Comparison of ENCODE assay signal across 7 cellular contexts in genomic region chrY:17907351-17907750, GRCh38. TPM values are rescaled to one million over a fixed set of nuclear protein-coding genes. Genes with fewer than 3 reads are reported as not detected.
"Had no signal": no experiment of that assay in that cellular context is flagged by ENCODE, and none has a peak within 500 bp of the region (broad histone marks: within the 10 kb centered on the region; RNA-seq: fewer than 3 reads in every experiment).

No MANE protein-coding gene starts in this region.

RNA-seq across cellular contexts. Expression of gene CDY2B, which starts 27.3 kb away (rescaled TPM):
- total RNA-seq: GM23248, GM23338, H1, H4, H7, H9, HFFc6 had no signal
- polyA plus RNA-seq: GM23248, GM23338, H1 had no signal
